In the genomic region with DNA sequence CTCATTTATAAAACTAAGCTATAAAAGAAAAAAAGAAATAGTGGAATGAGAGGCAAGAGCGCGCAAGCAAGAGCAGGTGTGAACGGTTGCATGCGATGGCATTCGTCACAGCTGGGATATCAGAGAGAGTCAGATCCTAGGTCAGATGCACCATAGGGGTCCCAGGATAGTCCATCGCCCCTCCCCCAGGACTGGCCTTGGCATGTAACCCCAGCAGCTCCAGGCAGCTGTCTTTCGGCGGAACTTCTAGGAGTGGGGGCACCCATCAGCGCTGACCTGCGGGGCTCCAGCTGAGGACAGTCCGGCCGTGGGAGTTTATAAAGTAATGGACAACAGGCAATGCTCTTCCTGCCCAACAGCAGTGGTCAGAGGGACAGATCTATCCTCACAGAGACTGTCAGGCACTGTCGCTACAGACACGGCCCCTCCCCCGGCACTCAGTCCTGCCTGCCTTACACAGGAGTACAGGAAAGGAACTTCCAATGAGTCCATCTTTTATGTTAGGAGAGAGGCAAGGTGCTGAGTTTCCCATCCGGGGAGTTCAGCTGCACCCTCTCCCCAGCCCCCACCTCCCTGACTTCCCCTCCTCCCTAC, we compare ENCODE assay signal across 9 cellular contexts. TPM values are rescaled to one million over a fixed set of nuclear protein-coding genes. Genes with fewer than 3 reads are reported as not detected.
DNase-seq lines count a peak whose midpoint lies in the region; ATAC-seq lines count a peak whose summit lies in the region.
"Had no signal": no experiment of that assay in that cellular context is flagged by ENCODE, and none has a peak within 500 bp of the region (broad histone marks: within the 10 kb centered on the region; RNA-seq: fewer than 3 reads in every experiment).

No MANE protein-coding gene starts in this region.

- H3K9me3 ChIP-seq in mesodermal cell (ENCODE audit: control insufficient read depth, low read length): peaks cover 6% of the 10 kb centered on the region

- H3K4me1 ChIP-seq in mesodermal cell (ENCODE audit: control insufficient read depth, insufficient read depth, low read length, poor library complexity, severe bottlenecking): peaks cover 16% of the 10 kb centered on the region

- H3K27ac Mint-ChIP-seq in stimulated activated naive CD8-positive, alpha-beta T cell treated with anti-CD3 and anti-CD28 coated beads, Interleukin-15, Interleukin-2, amounts not matched to agents 100 ng/mL and 50 ng/mL, for 24 hours: no peak overlapping the region
- H3K27ac Mint-ChIP-seq in activated naive CD8-positive, alpha-beta T cell treated with anti-CD3 and anti-CD28 coated beads, Interleukin-2, amount 50 U/mL, for 24 hours: no peak overlapping the region

- no peak for DNase-seq in stimulated activated naive CD8-positive, alpha-beta T cell treated with anti-CD3 and anti-CD28 coated beads, Interleukin-15, Interleukin-2, amounts not matched to agents 100 U/mL and 50 U/mL, for 24 hours
- DNase-seq in activated naive CD8-positive, alpha-beta T cell treated with anti-CD3 and anti-CD28 coated beads, Interleukin-2, amount 50 U/mL, for 24 hours: no peak
- no peak for DNase-seq in NCI-H2171 (lab: John Stamatoyannopoulos, UW)
- DNase-seq in SW480 (ENCODE audit: low spot score): no peak
- no peak for DNase-seq in NCI-H1694 treated with DMSO at 0.1 percent for 48 hours (lab: John Stamatoyannopoulos, UW)
- DNase-seq: activated CD4-positive, alpha-beta T cell treated with anti-CD3 and anti-CD28 coated beads for 1 hour; central memory CD4-positive, alpha-beta T cell had no signal

- peak overlapping the region; percentile 23 for H3K4me3 ChIP-seq in mesodermal cell (ENCODE audit: extremely low read depth, insufficient read depth, low read length, poor library complexity, severe bottlenecking)

- H3K4me3 Mint-ChIP-seq in stimulated activated naive CD8-positive, alpha-beta T cell treated with anti-CD3 and anti-CD28 coated beads, Interleukin-15, Interleukin-2, amounts not matched to agents 100 ng/mL and 50 ng/mL, for 24 hours: peak overlapping the region; percentile 83
- peak overlapping the region; percentile 81 for H3K4me3 Mint-ChIP-seq in activated naive CD8-positive, alpha-beta T cell treated with anti-CD3 and anti-CD28 coated beads, Interleukin-2, amount 50 U/mL, for 24 hours

- ATAC-seq in stimulated activated naive CD8-positive, alpha-beta T cell treated with anti-CD3 and anti-CD28 coated beads, Interleukin-15, Interleukin-2, amounts not matched to agents 100 U/mL and 50 U/mL, for 24 hours: no peak
- no peak for ATAC-seq in activated naive CD8-positive, alpha-beta T cell treated with anti-CD3 and anti-CD28 coated beads, Interleukin-2, amount 50 U/mL, for 24 hours

- peaks cover 52% of the 10 kb centered on the region for H3K4me1 Mint-ChIP-seq in stimulated activated naive CD8-positive, alpha-beta T cell treated with anti-CD3 and anti-CD28 coated beads, Interleukin-15, Interleukin-2, amounts not matched to agents 100 ng/mL and 50 ng/mL, for 24 hours (ENCODE audit: low read depth)
- H3K4me1 Mint-ChIP-seq in activated naive CD8-positive, alpha-beta T cell treated with anti-CD3 and anti-CD28 coated beads, Interleukin-2, amount 50 U/mL, for 24 hours: peaks cover 51% of the 10 kb centered on the region

- no peaks in the 10 kb centered on the region for H3K36me3 ChIP-seq in mesodermal cell (ENCODE audit: control insufficient read depth, insufficient read depth, low read length)

- H3K9me3 Mint-ChIP-seq in stimulated activated naive CD8-positive, alpha-beta T cell treated with anti-CD3 and anti-CD28 coated beads, Interleukin-15, Interleukin-2, amounts not matched to agents 100 ng/mL and 50 ng/mL, for 24 hours: peaks cover 8% of the 10 kb centered on the region
- peaks cover 11% of the 10 kb centered on the region for H3K9me3 Mint-ChIP-seq in activated naive CD8-positive, alpha-beta T cell treated with anti-CD3 and anti-CD28 coated beads, Interleukin-2, amount 50 U/mL, for 24 hours

- WGBS in mesodermal cell (ENCODE audit: insufficient coverage in 2 of 2), 2 experiments: 31 to 48% methylated on average over 7 to 13 of the region's 16 CpGs

- H3K27ac ChIP-seq in mesodermal cell (ENCODE audit: low read depth, low read length, severe bottlenecking): no peak overlapping the region

- peaks cover 24% of the 10 kb centered on the region for H3K27me3 Mint-ChIP-seq in stimulated activated naive CD8-positive, alpha-beta T cell treated with anti-CD3 and anti-CD28 coated beads, Interleukin-15, Interleukin-2, amounts not matched to agents 100 ng/mL and 50 ng/mL, for 24 hours
- peaks cover 32% of the 10 kb centered on the region for H3K27me3 Mint-ChIP-seq in activated naive CD8-positive, alpha-beta T cell treated with anti-CD3 and anti-CD28 coated beads, Interleukin-2, amount 50 U/mL, for 24 hours

- no peaks in the 10 kb centered on the region for H3K36me3 Mint-ChIP-seq in stimulated activated naive CD8-positive, alpha-beta T cell treated with anti-CD3 and anti-CD28 coated beads, Interleukin-15, Interleukin-2, amounts not matched to agents 100 ng/mL and 50 ng/mL, for 24 hours (ENCODE audit: low read depth)
- no peaks in the 10 kb centered on the region for H3K36me3 Mint-ChIP-seq in activated naive CD8-positive, alpha-beta T cell treated with anti-CD3 and anti-CD28 coated beads, Interleukin-2, amount 50 U/mL, for 24 hours (ENCODE audit: low read depth)

RNA-seq across cellular contexts. Expression of gene SIAH3, which starts 1.4 kb away (rescaled TPM):
- not detected for polyA plus RNA-seq in mesodermal cell (2013, experiment 1 of 2)
- polyA plus RNA-seq in mesodermal cell (2013, experiment 2 of 2): 0.05 TPM
